8 cellular contexts compared by ENCODE assay signal in the genomic region with DNA sequence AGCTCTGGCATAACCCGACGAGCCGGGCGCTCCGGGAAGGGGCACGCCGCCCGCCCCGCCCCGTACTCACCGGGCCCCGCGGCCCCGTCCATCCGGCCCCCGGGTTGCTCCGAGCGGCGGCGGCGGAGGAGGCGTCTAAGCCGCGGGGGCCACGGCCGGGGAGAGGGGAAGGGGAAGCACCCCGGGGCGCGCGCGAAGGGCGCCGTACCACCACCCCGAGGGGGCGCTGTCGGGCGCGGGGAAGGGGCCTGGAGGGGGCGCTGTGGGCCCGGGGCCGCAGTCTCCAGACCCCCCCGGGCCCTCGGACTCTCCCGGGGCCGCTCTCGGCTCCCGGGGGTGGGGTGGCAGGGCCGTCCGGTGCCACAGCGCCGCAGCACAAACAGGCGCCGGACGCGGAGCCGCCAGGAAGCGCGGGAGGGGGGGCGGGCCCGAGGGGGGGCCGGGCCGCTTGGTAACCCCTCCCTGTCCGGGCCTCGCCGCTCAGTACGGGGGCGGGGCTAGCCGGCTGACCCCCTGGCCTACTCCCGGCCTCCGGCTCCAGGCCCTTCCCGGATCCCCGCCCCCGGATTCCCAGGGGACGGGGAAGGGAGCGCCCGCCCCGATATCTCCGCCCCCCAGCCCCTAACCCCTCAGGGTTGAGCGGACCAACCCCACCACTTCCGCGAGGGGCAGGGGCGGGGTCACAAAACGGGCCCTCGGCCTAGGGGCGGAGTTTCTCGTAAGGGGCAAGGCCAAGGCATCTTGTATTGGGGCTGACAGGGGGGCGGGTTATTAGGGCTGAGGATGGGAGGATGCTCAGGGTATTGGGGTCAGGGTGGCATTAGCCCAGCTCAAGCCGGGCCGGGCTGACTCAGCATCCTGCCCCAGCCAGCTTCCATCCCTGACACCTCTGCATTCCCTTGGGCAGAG. TPM values are rescaled to one million over a fixed set of nuclear protein-coding genes. Genes with fewer than 3 reads are reported as not detected.
DNase-seq lines count a peak whose midpoint lies in the region; ATAC-seq, FAIRE-seq and TF ChIP-seq lines count a peak whose summit lies in the region.

A gene with protein sequence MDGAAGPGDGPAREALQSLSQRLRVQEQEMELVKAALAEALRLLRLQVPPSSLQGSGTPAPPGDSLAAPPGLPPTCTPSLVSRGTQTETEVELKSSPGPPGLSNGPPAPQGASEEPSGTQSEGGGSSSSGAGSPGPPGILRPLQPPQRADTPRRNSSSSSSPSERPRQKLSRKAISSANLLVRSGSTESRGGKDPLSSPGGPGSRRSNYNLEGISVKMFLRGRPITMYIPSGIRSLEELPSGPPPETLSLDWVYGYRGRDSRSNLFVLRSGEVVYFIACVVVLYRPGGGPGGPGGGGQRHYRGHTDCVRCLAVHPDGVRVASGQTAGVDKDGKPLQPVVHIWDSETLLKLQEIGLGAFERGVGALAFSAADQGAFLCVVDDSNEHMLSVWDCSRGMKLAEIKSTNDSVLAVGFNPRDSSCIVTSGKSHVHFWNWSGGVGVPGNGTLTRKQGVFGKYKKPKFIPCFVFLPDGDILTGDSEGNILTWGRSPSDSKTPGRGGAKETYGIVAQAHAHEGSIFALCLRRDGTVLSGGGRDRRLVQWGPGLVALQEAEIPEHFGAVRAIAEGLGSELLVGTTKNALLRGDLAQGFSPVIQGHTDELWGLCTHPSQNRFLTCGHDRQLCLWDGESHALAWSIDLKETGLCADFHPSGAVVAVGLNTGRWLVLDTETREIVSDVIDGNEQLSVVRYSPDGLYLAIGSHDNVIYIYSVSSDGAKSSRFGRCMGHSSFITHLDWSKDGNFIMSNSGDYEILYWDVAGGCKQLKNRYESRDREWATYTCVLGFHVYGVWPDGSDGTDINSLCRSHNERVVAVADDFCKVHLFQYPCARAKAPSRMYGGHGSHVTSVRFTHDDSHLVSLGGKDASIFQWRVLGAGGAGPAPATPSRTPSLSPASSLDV (minus strand): TSS at position 410 of the 909 bp plus-strand sequence. CDS start 318 bp downstream, at position 92.
A gene with protein sequence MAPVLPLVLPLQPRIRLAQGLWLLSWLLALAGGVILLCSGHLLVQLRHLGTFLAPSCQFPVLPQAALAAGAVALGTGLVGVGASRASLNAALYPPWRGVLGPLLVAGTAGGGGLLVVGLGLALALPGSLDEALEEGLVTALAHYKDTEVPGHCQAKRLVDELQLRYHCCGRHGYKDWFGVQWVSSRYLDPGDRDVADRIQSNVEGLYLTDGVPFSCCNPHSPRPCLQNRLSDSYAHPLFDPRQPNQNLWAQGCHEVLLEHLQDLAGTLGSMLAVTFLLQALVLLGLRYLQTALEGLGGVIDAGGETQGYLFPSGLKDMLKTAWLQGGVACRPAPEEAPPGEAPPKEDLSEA (plus strand): TSS at position 892 of the 909 bp plus-strand sequence. CDS start 25 bp downstream, outside the sequence.

- peak; percentile 21 for TF ChIP-seq EP300 in ovary (IDR thresholded peaks at IDR 0.05)

- no peaks in the 10 kb centered on the region for H3K79me2 ChIP-seq in GM23338 (replicated peaks; ENCODE audit: insufficient read depth)

- peaks cover 26% of the 10 kb centered on the region for H3K27me3 Mint-ChIP-seq in GM23338 (ENCODE audit: insufficient read depth, low read depth, poor library complexity)

- peak within 1 kb of the TSS; percentile 81 for H3K27ac Mint-ChIP-seq in GM23338

- H3K27ac ChIP-seq in GM23338 (ENCODE audit: low read depth) (peak within 1 kb of the TSS; percentile 69; the same call in 1 of the 2 replicates), SK-N-MC (peak within 1 kb of the TSS; percentile 66), ovary (peak within 1 kb of the TSS; percentile 91 to 98), thoracic aorta (peak within 1 kb of the TSS; percentile 87 to 95)

- no peaks in the 10 kb centered on the region for H4K20me1 ChIP-seq in GM23338 (replicated peaks; ENCODE audit: insufficient read depth)

- H3K27me3 ChIP-seq in GM23338 (ENCODE audit: insufficient read depth) (peaks cover 11% of the 10 kb centered on the region; the same call in 1 of the 2 replicates), ovary (no peaks in the 10 kb centered on the region), thoracic aorta (replicated peaks; ENCODE audit: insufficient read depth) (no peaks in the 10 kb centered on the region)

- H3K9ac ChIP-seq in SK-N-MC (ENCODE audit: insufficient read length): peak within 1 kb of the TSS; percentile 71

- ATAC-seq in GM23338 (peak; percentile 87), thoracic aorta (ENCODE audit: insufficient number of reproducible peaks, low FRiP score, low read depth) (peak; percentile 77)

- peak; percentile 97 for DNase-seq in GM23338 (ENCODE audit: low spot score)
- DNase-seq in LHCN-M2 (ENCODE audit: low read depth): peak; percentile 92
- DNase-seq in SK-N-MC (ENCODE audit: low read depth, low spot score): no peak
- peak; percentile 90 for DNase-seq in activated naive CD4-positive, alpha-beta T cell treated with anti-CD3 and anti-CD28 coated beads, Interleukin-2, amount 50 U/mL, for 16 hours
- DNase-seq in head of caudate nucleus: peak; percentile 72 to 95 (median 87)
- DNase-seq in ovary: peak; percentile 92 to 96 (median 94)
- peak; percentile 85 for DNase-seq in thoracic aorta (ENCODE audit: low spot score)

- H2AFZ ChIP-seq in GM23338: peak within 1 kb of the TSS; percentile 98

- H3K4me1 ChIP-seq in GM23338 (ENCODE audit: insufficient read depth) (peaks cover 8% of the 10 kb centered on the region; the same call in 1 of the 2 replicates), ovary (ENCODE audit: insufficient read depth) (peaks cover 11% of the 10 kb centered on the region), thoracic aorta (ENCODE audit: control insufficient read depth in 1 of 2, low read depth in 2 of 2) (peaks cover 11 to 34% of the 10 kb centered on the region in 2 donors)

- 1 to 2% (median 2%) methylated on average over 30 to 89 of the region's 89 CpGs for WGBS in ovary, 3 donors

- H3K4me1 Mint-ChIP-seq in GM23338: peaks cover 37% of the 10 kb centered on the region

- H3K36me3 ChIP-seq in GM23338 (ENCODE audit: insufficient read depth) (no peaks in the 10 kb centered on the region), SK-N-MC (ENCODE audit: insufficient read depth, low read length) (no peaks in the 10 kb centered on the region; the same call in 1 of the 2 replicates), ovary (no peaks in the 10 kb centered on the region), thoracic aorta (peaks cover 31% of the 10 kb centered on the region)

- peaks cover 12% of the 10 kb centered on the region for H3K36me3 Mint-ChIP-seq in GM23338 (ENCODE audit: low read depth)

- TF ChIP-seq POLR2A in ovary (IDR thresholded peaks at IDR 0.05): no peak

- no peaks in the 10 kb centered on the region for H3K9me2 ChIP-seq in GM23338 (ENCODE audit: insufficient read depth)

- intact Hi-C loops in head of caudate nucleus (cut with DNase I): no loop called here
- intact Hi-C loops in ovary (cut with DNase I): no loop called here

- H3K9me3 ChIP-seq in SK-N-MC (ENCODE audit: low read depth, low read length): no peaks in the 10 kb centered on the region
- H3K9me3 ChIP-seq in ovary: no peaks in the 10 kb centered on the region
- H3K9me3 ChIP-seq in thoracic aorta: no peaks in the 10 kb centered on the region

- TF ChIP-seq CTCF in GM23338 (conservative IDR thresholded peaks at IDR 0.05; ENCODE audit: low read depth in 2 of 2): peak; percentile 67 to 91
- TF ChIP-seq CTCF in ovary (IDR thresholded peaks at IDR 0.05): peak; percentile 81 to 95 (median 92)
- TF ChIP-seq CTCF in thoracic aorta (IDR thresholded peaks at IDR 0.05): peak; percentile 82

- H3F3A ChIP-seq in GM23338 (replicated peaks; ENCODE audit: low read depth): peaks cover 18% of the 10 kb centered on the region

- peaks cover 4% of the 10 kb centered on the region; the same call in 2 of the 3 replicates for H3K9me3 Mint-ChIP-seq in GM23338

- H3K4me3 Mint-ChIP-seq in GM23338: peak within 1 kb of the TSS; percentile 85

- H3K4me2 ChIP-seq in GM23338: peak within 1 kb of the TSS; percentile 96

- FAIRE-seq in G401.6 (lab: Jason Lieb, UNC): peak; percentile 94

- peak within 1 kb of the TSS; percentile 83 for H3K4me3 ChIP-seq in GM23338
- H3K4me3 ChIP-seq in SK-N-MC: peak within 1 kb of the TSS; percentile 91
- H3K4me3 ChIP-seq in ovary: peak within 1 kb of the TSS; percentile 70
- peak within 1 kb of the TSS; percentile 80 for H3K4me3 ChIP-seq in thoracic aorta

TF ChIP-seq in GM23338, 12 proteins besides CTCF, POLR2A, EP300 and RAD21 (continues in another document):
- no peak for TF ChIP-seq ZNF331 (CRISPR knock-in tag; IDR thresholded peaks at IDR 0.05; ENCODE audit: low read depth)
- no peak for TF ChIP-seq STAT1 (IDR thresholded peaks at IDR 0.05; ENCODE audit: unreplicated experiment)

RNA-seq across cellular contexts. Expression of the first gene that starts in this region (rescaled TPM):
- total RNA-seq in GM23338 (2014; rRNA removed; shearing (Covaris generic)): 17.1 and 19.3 TPM in 2 replicates
- polyA plus RNA-seq in GM23338 (2016; fragmentation: Nextera tagmentation; extraction: Ambion mirVana) (15.4 and 15.5 TPM in 2 replicates), ovary (10 to 100 TPM; 29.9 to 59.1 TPM)
- total RNA-seq in LHCN-M2 (2014; rRNA removed) (41.5 and 46.8 TPM in 2 replicates), ovary (100 to 1,000 TPM in 3 of 7 donors, 10 to 100 TPM in 4; 38.1 to 138 (median 96.0) TPM), thoracic aorta (100 to 1,000 TPM; 106 to 111 TPM)
- 30.5 TPM for polyA plus RNA-seq in LHCN-M2 (2012)

RNA-seq across cellular contexts. Expression of the second gene that starts in this region (rescaled TPM):
- 0.24 TPM in 1 of 2 replicates, not detected in the other for total RNA-seq in GM23338 (2014; rRNA removed; shearing (Covaris generic))
- polyA plus RNA-seq in GM23338 (2016; fragmentation: Nextera tagmentation; extraction: Ambion mirVana): 0.65 and 0.89 TPM in 2 replicates
- 8.9 and 10.3 TPM in 2 replicates for total RNA-seq in LHCN-M2 (2014; rRNA removed)
- 7.8 TPM for polyA plus RNA-seq in LHCN-M2 (2012)
- total RNA-seq in ovary: 10 to 100 TPM in 4 of 7 donors, 1 to 10 TPM in 3; 9.2 to 22.4 (median 10.8) TPM
- 10 to 100 TPM; 10.4 to 15.9 TPM for polyA plus RNA-seq in ovary
- total RNA-seq in thoracic aorta: 10 to 100 TPM; 11.4 to 12.6 TPM
